In genomic region chr2:135942936-135943688, GRCh38 we compare ENCODE assay signal across 24 cellular contexts. TPM values are rescaled to one million over a fixed set of nuclear protein-coding genes. Genes with fewer than 3 reads are reported as not detected.
DNase-seq lines count a peak whose midpoint lies in the region; ATAC-seq and TF ChIP-seq lines count a peak whose summit lies in the region.
"Had no signal": no experiment of that assay in that cellular context is flagged by ENCODE, and none has a peak within 500 bp of the region (broad histone marks: within the 10 kb centered on the region; RNA-seq: fewer than 3 reads in every experiment).

No MANE protein-coding gene starts in this region.

- H3K36me3 Mint-ChIP-seq in activated T-helper 1 cell treated with anti-CD3 and anti-CD28 coated beads, Interleukin-12 subunit alpha, Interleukin-12 subunit beta, Interleukin-2, Interleukin-4 antibody, amounts not matched to agents 30 ng/mL and 10 ng/mL and 1 ng/mL, durations not matched to agents 14 hours and 24 hours and 36 hours (ENCODE audit: low read depth), result peaks cover 52% of the 10 kb centered on the region
- H3K36me3 Mint-ChIP-seq in Calu3 (ENCODE audit: insufficient read depth, unreplicated experiment), result peaks cover 9% of the 10 kb centered on the region

- no peak for DNase-seq in cardiac muscle cell (ENCODE audit: low read depth in 1 of 2, low spot score in 1 of 2)
- DNase-seq in left cardiac atrium, result no peak
- no peak for DNase-seq in activated T-helper 1 cell treated with anti-CD3 and anti-CD28 coated beads, Interleukin-12 subunit alpha, Interleukin-12 subunit beta, Interleukin-2, Interleukin-4 antibody, amounts not matched to agents 30 ng/mL and 10 ng/mL and 1 ng/mL, durations not matched to agents 14 hours and 24 hours and 36 hours (ENCODE audit: low spot score)
- DNase-seq in foreskin keratinocyte, result peak; percentile 16 to 18
- peak; percentile 50 for DNase-seq in putamen (ENCODE audit: low spot score)
- no peak for DNase-seq in activated effector memory CD4-positive, alpha-beta T cell treated with anti-CD3 and anti-CD28 coated beads, Interleukin-2, amount 50 U/mL, for 16 hours
- DNase-seq in head of caudate nucleus, result no peak
- no peak for DNase-seq in Calu3
- DNase-seq: CD4-positive, alpha-beta T cell; COR-L47; DMS 273 treated with DMSO at 0.1 percent for 48 hours; DMS79; EL; GF-D8; H7; IMR-90; KG1; MM.1S; NCI-H2029; NCI-H526 treated with DMSO at 0.1 percent for 48 hours; PC-9 had no signal

- no peaks in the 10 kb centered on the region for H3K9me3 ChIP-seq in cardiac muscle cell (ENCODE audit: low read depth)
- H3K9me3 ChIP-seq: SJSA1 had no signal

- H3K27ac Mint-ChIP-seq in activated T-helper 1 cell treated with anti-CD3 and anti-CD28 coated beads, Interleukin-12 subunit alpha, Interleukin-12 subunit beta, Interleukin-2, Interleukin-4 antibody, amounts not matched to agents 30 ng/mL and 10 ng/mL and 1 ng/mL, durations not matched to agents 14 hours and 24 hours and 36 hours, result peak overlapping the region; percentile 32
- no peak overlapping the region for H3K27ac Mint-ChIP-seq in Calu3 (ENCODE audit: unreplicated experiment)
- H3K27ac Mint-ChIP-seq: CD4-positive, alpha-beta T cell had no signal

- H3K4me1 ChIP-seq in cardiac muscle cell (ENCODE audit: low read depth) (no peaks in the 10 kb centered on the region), foreskin keratinocyte (peaks cover 7% of the 10 kb centered on the region)
- H3K4me1 ChIP-seq: BLaER1 treated with 17β-estradiol and CSF1 and Interleukin-3, amounts not matched to agents 10 nM and 100 nM; SJSA1 had no signal

- peaks cover 7% of the 10 kb centered on the region for H3K9me3 Mint-ChIP-seq in activated T-helper 1 cell treated with anti-CD3 and anti-CD28 coated beads, Interleukin-12 subunit alpha, Interleukin-12 subunit beta, Interleukin-2, Interleukin-4 antibody, amounts not matched to agents 30 ng/mL and 10 ng/mL and 1 ng/mL, durations not matched to agents 14 hours and 24 hours and 36 hours
- no peaks in the 10 kb centered on the region for H3K9me3 Mint-ChIP-seq in Calu3 (ENCODE audit: low read depth, unreplicated experiment)
- H3K9me3 Mint-ChIP-seq: CD4-positive, alpha-beta T cell had no signal

- no peak overlapping the region for H3K4me3 ChIP-seq in cardiac muscle cell
- H3K4me3 ChIP-seq: BLaER1 treated with 17β-estradiol and CSF1 and Interleukin-3, amounts not matched to agents 10 nM and 100 nM; PC-9; SJSA1 had no signal

- H3K27me3 Mint-ChIP-seq in activated T-helper 1 cell treated with anti-CD3 and anti-CD28 coated beads, Interleukin-12 subunit alpha, Interleukin-12 subunit beta, Interleukin-2, Interleukin-4 antibody, amounts not matched to agents 30 ng/mL and 10 ng/mL and 1 ng/mL, durations not matched to agents 14 hours and 24 hours and 36 hours (ENCODE audit: insufficient read depth), result no peaks in the 10 kb centered on the region
- H3K27me3 Mint-ChIP-seq in Calu3 (ENCODE audit: unreplicated experiment), result no peaks in the 10 kb centered on the region
- H3K27me3 Mint-ChIP-seq: CD4-positive, alpha-beta T cell had no signal

- no peak for ATAC-seq in left cardiac atrium
- ATAC-seq in foreskin keratinocyte, result peak; percentile 93
- ATAC-seq: Right ventricle myocardium inferior had no signal

- peaks cover 11% of the 10 kb centered on the region for H3K36me3 ChIP-seq in cardiac muscle cell

- peak overlapping the region; percentile 18 for H3K27ac ChIP-seq in cardiac muscle cell
- peak overlapping the region; percentile 20 for H3K27ac ChIP-seq in foreskin keratinocyte
- H3K27ac ChIP-seq: BLaER1 treated with 17β-estradiol and CSF1 and Interleukin-3, amounts not matched to agents 10 nM and 100 nM; PC-9; SJSA1 had no signal

- intact Hi-C loops in left cardiac atrium (cut with DNase I), result no loop called here
- intact Hi-C loops in activated T-helper 1 cell treated with anti-CD3 and anti-CD28 coated beads, Interleukin-12 subunit alpha, Interleukin-12 subunit beta, Interleukin-2, Interleukin-4 antibody, amounts not matched to agents 30 ng/mL and 10 ng/mL and 1 ng/mL, durations not matched to agents 14 hours and 24 hours and 36 hours (cut with micrococcal nuclease), result no loop called here
- intact Hi-C loops in head of caudate nucleus (cut with DNase I), result no loop called here
- intact Hi-C loops in Calu3 (cut with micrococcal nuclease; ENCODE audit: unreplicated experiment), result no loop called here

- TF ChIP-seq CTCF in cardiac muscle cell (IDR thresholded peaks at IDR 0.05; ENCODE audit: low read depth, low read length), result no peak
- TF ChIP-seq CTCF in foreskin keratinocyte (conservative IDR thresholded peaks at IDR 0.05), result no peak
- no peak for TF ChIP-seq CTCF in Calu3 (IDR thresholded peaks at IDR 0.05; ENCODE audit: unreplicated experiment)

- H3K27me3 ChIP-seq in cardiac muscle cell (no peaks in the 10 kb centered on the region), foreskin keratinocyte (no peaks in the 10 kb centered on the region)
- H3K27me3 ChIP-seq: BLaER1 treated with 17β-estradiol and CSF1 and Interleukin-3, amounts not matched to agents 10 nM and 100 nM; SJSA1 had no signal

- no TSS peak for BruUV-seq in Calu3 (replicated peaks; lab: Mats Ljungman, UMichigan)

- H3K4me3 Mint-ChIP-seq in activated T-helper 1 cell treated with anti-CD3 and anti-CD28 coated beads, Interleukin-12 subunit alpha, Interleukin-12 subunit beta, Interleukin-2, Interleukin-4 antibody, amounts not matched to agents 30 ng/mL and 10 ng/mL and 1 ng/mL, durations not matched to agents 14 hours and 24 hours and 36 hours, result no peak overlapping the region
- H3K4me3 Mint-ChIP-seq in Calu3 (ENCODE audit: low read depth, unreplicated experiment), result no peak overlapping the region
- H3K4me3 Mint-ChIP-seq: CD4-positive, alpha-beta T cell had no signal

- CTCF ChIA-PET in Calu3 (lab: Charles Lee), result no interaction called here

- H3K4me1 Mint-ChIP-seq in activated T-helper 1 cell treated with anti-CD3 and anti-CD28 coated beads, Interleukin-12 subunit alpha, Interleukin-12 subunit beta, Interleukin-2, Interleukin-4 antibody, amounts not matched to agents 30 ng/mL and 10 ng/mL and 1 ng/mL, durations not matched to agents 14 hours and 24 hours and 36 hours (ENCODE audit: low read depth), result peaks cover 38% of the 10 kb centered on the region
- H3K4me1 Mint-ChIP-seq in Calu3 (ENCODE audit: low read depth, unreplicated experiment), result peaks cover 28% of the 10 kb centered on the region

RNA-seq across cellular contexts. Expression of gene DARS1, which starts 42.3 kb away (rescaled TPM):
- total RNA-seq in cardiac muscle cell, result 136 and 138 TPM in 2 replicates
- polyA plus RNA-seq in cardiac muscle cell, result 182 and 216 TPM in 2 replicates
- 10 to 100 TPM; 56.8 to 71.8 TPM for total RNA-seq in left cardiac atrium
- 132 and 140 TPM in 2 replicates for total RNA-seq in activated T-helper 1 cell treated with anti-CD3 and anti-CD28 coated beads, Interleukin-12 subunit alpha, Interleukin-12 subunit beta, Interleukin-2, Interleukin-4 antibody, amounts not matched to agents 30 ng/mL and 10 ng/mL and 1 ng/mL, durations not matched to agents 14 hours and 24 hours and 36 hours
- 74.8 and 77.5 TPM in 2 replicates for total RNA-seq in foreskin keratinocyte
- polyA plus RNA-seq in foreskin keratinocyte, result 45.2 and 45.6 TPM in 2 replicates
- 57.5 and 63.3 TPM in 2 replicates for total RNA-seq in Calu3 (2022)

Comparison
In these comparisons a context has a peak if more than half of its experiments do, and no peak if none do; other contexts are left out.
1. DNase-seq: peak in foreskin keratinocyte (2 of 2) and putamen (single experiment); none in cardiac muscle cell (0 of 2), left cardiac atrium (single experiment), activated T-helper 1 cell treated with anti-CD3 and anti-CD28 coated beads, Interleukin-12 subunit alpha, Interleukin-12 subunit beta, Interleukin-2, Interleukin-4 antibody, amounts not matched to agents 30 ng/mL and 10 ng/mL and 1 ng/mL, durations not matched to agents 14 hours and 24 hours and 36 hours (single experiment), activated effector memory CD4-positive, alpha-beta T cell treated with anti-CD3 and anti-CD28 coated beads, Interleukin-2, amount 50 U/mL, for 16 hours (single experiment), head of caudate nucleus (0 of 42) and Calu3 (single experiment).